In genomic region chr1:56509713-56510641, GRCh38 we compare ENCODE assay signal across 1 cellular context.
TF ChIP-seq lines count a peak whose summit lies in the region.

No MANE protein-coding gene starts in this region.

TF ChIP-seq in HepG2, 621 proteins besides CTCF, POLR2A, EP300 and RAD21 (continued from another document and continues in another):
- TF ChIP-seq RNF219 (CRISPR knock-in tag; IDR thresholded peaks at IDR 0.05) = no peak
- no peak for TF ChIP-seq ATF6 (CRISPR knock-in tag; conservative IDR thresholded peaks at IDR 0.05)
- peak; percentile 24; the same call in 1 of the 2 replicates for TF ChIP-seq RXRB (CRISPR knock-in tag; IDR thresholded peaks at IDR 0.05; ENCODE audit: borderline replicate concordance)
- TF ChIP-seq ZFP1 (CRISPR knock-in tag; IDR thresholded peaks at IDR 0.05) = no peak
- TF ChIP-seq, protein P1, sequence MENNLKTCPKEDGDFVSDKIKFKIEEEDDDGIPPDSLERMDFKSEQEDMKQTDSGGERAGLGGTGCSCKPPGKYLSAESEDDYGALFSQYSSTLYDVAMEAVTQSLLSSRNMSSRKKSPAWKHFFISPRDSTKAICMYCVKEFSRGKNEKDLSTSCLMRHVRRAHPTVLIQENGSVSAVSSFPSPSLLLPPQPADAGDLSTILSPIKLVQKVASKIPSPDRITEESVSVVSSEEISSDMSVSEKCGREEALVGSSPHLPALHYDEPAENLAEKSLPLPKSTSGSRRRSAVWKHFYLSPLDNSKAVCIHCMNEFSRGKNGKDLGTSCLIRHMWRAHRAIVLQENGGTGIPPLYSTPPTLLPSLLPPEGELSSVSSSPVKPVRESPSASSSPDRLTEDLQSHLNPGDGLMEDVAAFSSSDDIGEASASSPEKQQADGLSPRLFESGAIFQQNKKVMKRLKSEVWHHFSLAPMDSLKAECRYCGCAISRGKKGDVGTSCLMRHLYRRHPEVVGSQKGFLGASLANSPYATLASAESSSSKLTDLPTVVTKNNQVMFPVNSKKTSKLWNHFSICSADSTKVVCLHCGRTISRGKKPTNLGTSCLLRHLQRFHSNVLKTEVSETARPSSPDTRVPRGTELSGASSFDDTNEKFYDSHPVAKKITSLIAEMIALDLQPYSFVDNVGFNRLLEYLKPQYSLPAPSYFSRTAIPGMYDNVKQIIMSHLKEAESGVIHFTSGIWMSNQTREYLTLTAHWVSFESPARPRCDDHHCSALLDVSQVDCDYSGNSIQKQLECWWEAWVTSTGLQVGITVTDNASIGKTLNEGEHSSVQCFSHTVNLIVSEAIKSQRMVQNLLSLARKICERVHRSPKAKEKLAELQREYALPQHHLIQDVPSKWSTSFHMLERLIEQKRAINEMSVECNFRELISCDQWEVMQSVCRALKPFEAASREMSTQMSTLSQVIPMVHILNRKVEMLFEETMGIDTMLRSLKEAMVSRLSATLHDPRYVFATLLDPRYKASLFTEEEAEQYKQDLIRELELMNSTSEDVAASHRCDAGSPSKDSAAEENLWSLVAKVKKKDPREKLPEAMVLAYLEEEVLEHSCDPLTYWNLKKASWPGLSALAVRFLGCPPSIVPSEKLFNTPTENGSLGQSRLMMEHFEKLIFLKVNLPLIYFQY (CRISPR knock-in tag; IDR thresholded peaks at IDR 0.05; ENCODE audit: borderline replicate concordance) = no peak
- no peak for TF ChIP-seq ZNF282 (IDR thresholded peaks at IDR 0.05; ENCODE audit: partially characterized antibody)
- TF ChIP-seq, protein P2, sequence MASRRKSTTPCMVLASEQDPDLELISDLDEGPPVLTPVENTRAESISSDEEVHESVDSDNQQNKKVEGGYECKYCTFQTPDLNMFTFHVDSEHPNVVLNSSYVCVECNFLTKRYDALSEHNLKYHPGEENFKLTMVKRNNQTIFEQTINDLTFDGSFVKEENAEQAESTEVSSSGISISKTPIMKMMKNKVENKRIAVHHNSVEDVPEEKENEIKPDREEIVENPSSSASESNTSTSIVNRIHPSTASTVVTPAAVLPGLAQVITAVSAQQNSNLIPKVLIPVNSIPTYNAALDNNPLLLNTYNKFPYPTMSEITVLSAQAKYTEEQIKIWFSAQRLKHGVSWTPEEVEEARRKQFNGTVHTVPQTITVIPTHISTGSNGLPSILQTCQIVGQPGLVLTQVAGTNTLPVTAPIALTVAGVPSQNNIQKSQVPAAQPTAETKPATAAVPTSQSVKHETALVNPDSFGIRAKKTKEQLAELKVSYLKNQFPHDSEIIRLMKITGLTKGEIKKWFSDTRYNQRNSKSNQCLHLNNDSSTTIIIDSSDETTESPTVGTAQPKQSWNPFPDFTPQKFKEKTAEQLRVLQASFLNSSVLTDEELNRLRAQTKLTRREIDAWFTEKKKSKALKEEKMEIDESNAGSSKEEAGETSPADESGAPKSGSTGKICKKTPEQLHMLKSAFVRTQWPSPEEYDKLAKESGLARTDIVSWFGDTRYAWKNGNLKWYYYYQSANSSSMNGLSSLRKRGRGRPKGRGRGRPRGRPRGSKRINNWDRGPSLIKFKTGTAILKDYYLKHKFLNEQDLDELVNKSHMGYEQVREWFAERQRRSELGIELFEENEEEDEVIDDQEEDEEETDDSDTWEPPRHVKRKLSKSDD (CRISPR knock-in tag; IDR thresholded peaks at IDR 0.05; ENCODE audit: low read depth) = no peak
- TF ChIP-seq ZNF138 (CRISPR knock-in tag; IDR thresholded peaks at IDR 0.05; ENCODE audit: low read depth) = no peak
- TF ChIP-seq SP2 (CRISPR knock-in tag; IDR thresholded peaks at IDR 0.05) = no peak
- no peak for TF ChIP-seq ZNF792 (CRISPR knock-in tag; IDR thresholded peaks at IDR 0.05)
- TF ChIP-seq, protein P3, sequence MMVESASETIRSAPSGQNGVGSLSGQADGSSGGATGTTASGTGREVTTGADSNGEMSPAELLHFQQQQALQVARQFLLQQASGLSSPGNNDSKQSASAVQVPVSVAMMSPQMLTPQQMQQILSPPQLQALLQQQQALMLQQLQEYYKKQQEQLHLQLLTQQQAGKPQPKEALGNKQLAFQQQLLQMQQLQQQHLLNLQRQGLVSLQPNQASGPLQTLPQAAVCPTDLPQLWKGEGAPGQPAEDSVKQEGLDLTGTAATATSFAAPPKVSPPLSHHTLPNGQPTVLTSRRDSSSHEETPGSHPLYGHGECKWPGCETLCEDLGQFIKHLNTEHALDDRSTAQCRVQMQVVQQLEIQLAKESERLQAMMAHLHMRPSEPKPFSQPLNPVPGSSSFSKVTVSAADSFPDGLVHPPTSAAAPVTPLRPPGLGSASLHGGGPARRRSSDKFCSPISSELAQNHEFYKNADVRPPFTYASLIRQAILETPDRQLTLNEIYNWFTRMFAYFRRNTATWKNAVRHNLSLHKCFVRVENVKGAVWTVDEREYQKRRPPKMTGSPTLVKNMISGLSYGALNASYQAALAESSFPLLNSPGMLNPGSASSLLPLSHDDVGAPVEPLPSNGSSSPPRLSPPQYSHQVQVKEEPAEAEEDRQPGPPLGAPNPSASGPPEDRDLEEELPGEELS (CRISPR knock-in tag; IDR thresholded peaks at IDR 0.05) = peak; percentile 62; the same call in 1 of the 2 replicates
- TF ChIP-seq, protein P4, sequence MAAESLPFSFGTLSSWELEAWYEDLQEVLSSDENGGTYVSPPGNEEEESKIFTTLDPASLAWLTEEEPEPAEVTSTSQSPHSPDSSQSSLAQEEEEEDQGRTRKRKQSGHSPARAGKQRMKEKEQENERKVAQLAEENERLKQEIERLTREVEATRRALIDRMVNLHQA (CRISPR knock-in tag; IDR thresholded peaks at IDR 0.05) = no peak
- peak; percentile 27; the same call in 1 of the 2 replicates for TF ChIP-seq SOX13 (IDR thresholded peaks at IDR 0.05)
- TF ChIP-seq SOX13 (CRISPR knock-in tag; conservative IDR thresholded peaks at IDR 0.05 in 1 of 2, IDR thresholded peaks at IDR 0.05 in 1 of 2) = peak in 1 of 2 experiments; percentile 38; a peak in 1 of 4 replicates
- TF ChIP-seq ZNF430 (CRISPR knock-in tag; IDR thresholded peaks at IDR 0.05) = 0 out of 2 replicates have a peak, but pooled peaks have one; percentile 19
- no peak for TF ChIP-seq YY1 (IDR thresholded peaks at IDR 0.05; ENCODE audit: insufficient read depth, insufficient replicate concordance, low read depth, low read length)
- 0 out of 2 replicates have a peak, but pooled peaks have one; percentile 30 for TF ChIP-seq ZNF605 (CRISPR knock-in tag; IDR thresholded peaks at IDR 0.05)
- no peak for TF ChIP-seq IRX3 (CRISPR knock-in tag; IDR thresholded peaks at IDR 0.05; ENCODE audit: borderline replicate concordance, low read depth)
- 0 out of 2 replicates have a peak, but pooled peaks have one; percentile 31 for TF ChIP-seq ZNF230 (CRISPR knock-in tag; IDR thresholded peaks at IDR 0.05)
- TF ChIP-seq SETDB1 (CRISPR knock-in tag; IDR thresholded peaks at IDR 0.05; ENCODE audit: borderline replicate concordance) = no peak
- TF ChIP-seq NKX3-1 (CRISPR knock-in tag; IDR thresholded peaks at IDR 0.05) = no peak
- no peak for TF ChIP-seq DMTF1 (CRISPR knock-in tag; IDR thresholded peaks at IDR 0.05)
- TF ChIP-seq, protein P5, sequence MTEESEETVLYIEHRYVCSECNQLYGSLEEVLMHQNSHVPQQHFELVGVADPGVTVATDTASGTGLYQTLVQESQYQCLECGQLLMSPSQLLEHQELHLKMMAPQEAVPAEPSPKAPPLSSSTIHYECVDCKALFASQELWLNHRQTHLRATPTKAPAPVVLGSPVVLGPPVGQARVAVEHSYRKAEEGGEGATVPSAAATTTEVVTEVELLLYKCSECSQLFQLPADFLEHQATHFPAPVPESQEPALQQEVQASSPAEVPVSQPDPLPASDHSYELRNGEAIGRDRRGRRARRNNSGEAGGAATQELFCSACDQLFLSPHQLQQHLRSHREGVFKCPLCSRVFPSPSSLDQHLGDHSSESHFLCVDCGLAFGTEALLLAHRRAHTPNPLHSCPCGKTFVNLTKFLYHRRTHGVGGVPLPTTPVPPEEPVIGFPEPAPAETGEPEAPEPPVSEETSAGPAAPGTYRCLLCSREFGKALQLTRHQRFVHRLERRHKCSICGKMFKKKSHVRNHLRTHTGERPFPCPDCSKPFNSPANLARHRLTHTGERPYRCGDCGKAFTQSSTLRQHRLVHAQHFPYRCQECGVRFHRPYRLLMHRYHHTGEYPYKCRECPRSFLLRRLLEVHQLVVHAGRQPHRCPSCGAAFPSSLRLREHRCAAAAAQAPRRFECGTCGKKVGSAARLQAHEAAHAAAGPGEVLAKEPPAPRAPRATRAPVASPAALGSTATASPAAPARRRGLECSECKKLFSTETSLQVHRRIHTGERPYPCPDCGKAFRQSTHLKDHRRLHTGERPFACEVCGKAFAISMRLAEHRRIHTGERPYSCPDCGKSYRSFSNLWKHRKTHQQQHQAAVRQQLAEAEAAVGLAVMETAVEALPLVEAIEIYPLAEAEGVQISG (CRISPR knock-in tag; IDR thresholded peaks at IDR 0.05) = peak; percentile 67; the same call in 1 of the 2 replicates
- TF ChIP-seq, protein P6, sequence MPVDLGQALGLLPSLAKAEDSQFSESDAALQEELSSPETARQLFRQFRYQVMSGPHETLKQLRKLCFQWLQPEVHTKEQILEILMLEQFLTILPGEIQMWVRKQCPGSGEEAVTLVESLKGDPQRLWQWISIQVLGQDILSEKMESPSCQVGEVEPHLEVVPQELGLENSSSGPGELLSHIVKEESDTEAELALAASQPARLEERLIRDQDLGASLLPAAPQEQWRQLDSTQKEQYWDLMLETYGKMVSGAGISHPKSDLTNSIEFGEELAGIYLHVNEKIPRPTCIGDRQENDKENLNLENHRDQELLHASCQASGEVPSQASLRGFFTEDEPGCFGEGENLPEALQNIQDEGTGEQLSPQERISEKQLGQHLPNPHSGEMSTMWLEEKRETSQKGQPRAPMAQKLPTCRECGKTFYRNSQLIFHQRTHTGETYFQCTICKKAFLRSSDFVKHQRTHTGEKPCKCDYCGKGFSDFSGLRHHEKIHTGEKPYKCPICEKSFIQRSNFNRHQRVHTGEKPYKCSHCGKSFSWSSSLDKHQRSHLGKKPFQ (CRISPR knock-in tag; IDR thresholded peaks at IDR 0.05; ENCODE audit: insufficient replicate concordance) = no peak
- TF ChIP-seq ZMYM2 (CRISPR knock-in tag; IDR thresholded peaks at IDR 0.05) = no peak
- TF ChIP-seq ZNF841 (CRISPR knock-in tag; IDR thresholded peaks at IDR 0.05; ENCODE audit: borderline replicate concordance) = no peak
- TF ChIP-seq FOXO1 (CRISPR knock-in tag; IDR thresholded peaks at IDR 0.05) = no peak
- TF ChIP-seq, protein P7, sequence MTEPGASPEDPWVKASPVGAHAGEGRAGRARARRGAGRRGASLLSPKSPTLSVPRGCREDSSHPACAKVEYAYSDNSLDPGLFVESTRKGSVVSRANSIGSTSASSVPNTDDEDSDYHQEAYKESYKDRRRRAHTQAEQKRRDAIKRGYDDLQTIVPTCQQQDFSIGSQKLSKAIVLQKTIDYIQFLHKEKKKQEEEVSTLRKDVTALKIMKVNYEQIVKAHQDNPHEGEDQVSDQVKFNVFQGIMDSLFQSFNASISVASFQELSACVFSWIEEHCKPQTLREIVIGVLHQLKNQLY (CRISPR knock-in tag; IDR thresholded peaks at IDR 0.05) = no peak
